In genomic region chr3:103653996-103654395, GRCh38 we compare ENCODE assay signal across 22 cellular contexts.
"Had no signal": no experiment of that assay in that cellular context is flagged by ENCODE, and none has a peak within 500 bp of the region (broad histone marks: within the 10 kb centered on the region; RNA-seq: fewer than 3 reads in every experiment).

No MANE protein-coding gene starts in this region.

- H3K36me3 ChIP-seq: left ventricle myocardium inferior, ovary, suprapubic skin, thoracic aorta, tibial artery, upper lobe of right lung had no signal

- H3K4me1 ChIP-seq: left ventricle myocardium inferior, suprapubic skin, tibial artery, upper lobe of right lung had no signal

- DNase-seq: islet precursor cell; left ventricle myocardium inferior; mesendoderm; midbrain; mucosa of descending colon; naive thymus-derived CD4-positive, alpha-beta T cell; ovary; retina; right cardiac atrium; stimulated activated CD4-positive, alpha-beta T cell treated with anti-CD3 and anti-CD28 coated beads, Interleukin-12 subunit alpha, Interleukin-12 subunit beta, amount 100 ng/mL, for 4 hours; stimulated activated CD4-positive, alpha-beta T cell treated with anti-CD3 and anti-CD28 coated beads, Interleukin-15, amount 100 ng/mL, for 24 hours; stimulated activated CD4-positive, alpha-beta T cell treated with anti-CD3 and anti-CD28 coated beads, Interleukin-2, amount 100 ng/mL, for 24 hours; stimulated activated CD4-positive, alpha-beta T cell treated with anti-CD3 and anti-CD28 coated beads, Interleukin-4, amount 100 ng/mL, for 1 hour; stimulated activated naive B cell treated with anti-CD40 and anti-IgM and Interleukin-4, amounts not matched to agents 10 μg/mL and 1 μg/mL and 100 μg/mL, for 72 hours; stimulated activated naive CD8-positive, alpha-beta T cell treated with anti-CD3 and anti-CD28 coated beads, Interleukin-15, Interleukin-2, amounts not matched to agents 100 U/mL and 50 U/mL, for 24 hours; tibial artery; trophoblast cell; upper lobe of right lung had no signal

- H3K9me3 ChIP-seq: left ventricle myocardium inferior, mucosa of descending colon, ovary, suprapubic skin, thoracic aorta, tibial artery, upper lobe of right lung had no signal

- H3K4me3 ChIP-seq: left ventricle myocardium inferior, lung, mucosa of descending colon, ovary, skin epidermis, suprapubic skin, thoracic aorta, tibial artery, upper lobe of right lung had no signal

- H3K27ac ChIP-seq: left ventricle myocardium inferior, ovary, skin epidermis, suprapubic skin, thoracic aorta, tibial artery, upper lobe of right lung had no signal

- H3K27me3 ChIP-seq: ovary, suprapubic skin, tibial artery, upper lobe of right lung had no signal
